In genomic region chr2:32591669-32592463, GRCh38 we compare ENCODE assay signal across 8 cellular contexts. TPM values are rescaled to one million over a fixed set of nuclear protein-coding genes. Genes with fewer than 3 reads are reported as not detected.
DNase-seq lines count a peak whose midpoint lies in the region; ATAC-seq and FAIRE-seq lines count a peak whose summit lies in the region.

No MANE protein-coding gene starts in this region.

- ATAC-seq in GM18909 (IDR thresholded peaks at IDR 0.05; ENCODE audit: poor library complexity, unreplicated experiment) (peak; percentile 78), HG02884 (IDR thresholded peaks at IDR 0.05; ENCODE audit: unreplicated experiment) (peak; percentile 77)

- peak; percentile 33 for DNase-seq in RPMI8226
- peak; percentile 42 to 75 for DNase-seq in lung microvascular endothelial cell (ENCODE audit: low read depth in 2 of 2)
- DNase-seq in hypothalamus (lab: John Stamatoyannopoulos, UW), result no peak
- DNase-seq in RCC 7860 (ENCODE audit: low spot score), result no peak
- no peak for DNase-seq in AG08395 (ENCODE audit: low spot score)
- no peak for DNase-seq in cerebellar nuclear complex (lab: John Stamatoyannopoulos, UW)

- FAIRE-seq in RCC 7860 (lab: Jason Lieb, UNC), result no peak

RNA-seq across cellular contexts. Expression of gene TTC27, which starts 36.0 kb away (rescaled TPM):
- total RNA-seq in lung microvascular endothelial cell, result 14.7 and 15.7 TPM in 2 replicates

Comparison
In these comparisons a context has a peak if more than half of its experiments do, and no peak if none do; other contexts are left out.
1. DNase-seq: peak in RPMI8226 (single experiment) and lung microvascular endothelial cell (2 of 2); none in hypothalamus (0 of 51), RCC 7860 (single experiment), AG08395 (single experiment) and cerebellar nuclear complex (0 of 2).